1 cellular context compared by ENCODE assay signal in genomic region chr1:87274851-87275250, GRCh38.
TF ChIP-seq lines count a peak whose summit lies in the region.

No MANE protein-coding gene starts in this region.

TF ChIP-seq in HepG2, 621 proteins besides CTCF, POLR2A, EP300 and RAD21:
- TF ChIP-seq KLF11 (CRISPR knock-in tag; IDR thresholded peaks at IDR 0.05), result no peak
- peak; percentile 26; the same call in 1 of the 2 replicates for TF ChIP-seq BHLHE40 (IDR thresholded peaks at IDR 0.05; ENCODE audit: low read length)
